1 cellular context compared by ENCODE assay signal in genomic region chr4:87025614-87026041, GRCh38.
TF ChIP-seq lines count a peak whose summit lies in the region.

No MANE protein-coding gene starts in this region.

TF ChIP-seq in HepG2, 621 proteins besides CTCF, POLR2A, EP300 and RAD21 (continued from another document):
- TF ChIP-seq HNF1B (CRISPR knock-in tag; IDR thresholded peaks at IDR 0.05) = 0 out of 2 replicates have a peak, but pooled peaks have one; percentile 52
- no peak for TF ChIP-seq ZNF615 (CRISPR knock-in tag; IDR thresholded peaks at IDR 0.05; ENCODE audit: borderline replicate concordance)
- no peak for TF ChIP-seq MZF1 (CRISPR knock-in tag; IDR thresholded peaks at IDR 0.05; ENCODE audit: borderline replicate concordance)
- TF ChIP-seq POGZ (CRISPR knock-in tag; IDR thresholded peaks at IDR 0.05) = peak; percentile 47; the same call in 1 of the 2 replicates
- TF ChIP-seq CEBPG (CRISPR knock-in tag; IDR thresholded peaks at IDR 0.05) = no peak
- TF ChIP-seq ZNF12 (CRISPR knock-in tag; IDR thresholded peaks at IDR 0.05) = peak; percentile 76; the same call in 1 of the 2 replicates
- 0 out of 2 replicates have a peak, but pooled peaks have one; percentile 36 for TF ChIP-seq BCL6 (CRISPR knock-in tag; IDR thresholded peaks at IDR 0.05)
- peak; percentile 46; the same call in 1 of the 2 replicates for TF ChIP-seq ZBTB39 (CRISPR knock-in tag; IDR thresholded peaks at IDR 0.05)
- TF ChIP-seq ZBTB38 (CRISPR knock-in tag; IDR thresholded peaks at IDR 0.05) = no peak
